18 cellular contexts compared by ENCODE assay signal in the genomic region with DNA sequence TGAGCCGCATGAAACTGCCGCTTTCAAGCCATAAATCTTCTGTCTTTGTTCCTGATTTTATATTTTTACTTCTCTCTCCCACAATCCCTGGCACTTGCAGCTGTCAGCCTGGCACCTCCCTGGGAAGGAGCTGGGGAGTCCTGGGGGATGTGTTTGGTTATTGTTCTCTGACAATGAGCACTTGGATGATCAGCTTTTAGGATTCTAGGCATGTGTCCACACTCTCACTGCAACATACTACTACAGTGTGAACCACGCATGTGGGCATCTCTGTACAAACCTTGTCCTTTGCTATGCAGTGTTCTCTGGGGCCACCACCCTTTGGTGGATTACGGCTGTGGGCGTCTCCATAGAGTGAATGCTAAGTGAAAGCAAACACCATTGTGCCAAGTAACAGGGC.
"Had no signal": no experiment of that assay in that cellular context is flagged by ENCODE, and none has a peak within 500 bp of the region (broad histone marks: within the 10 kb centered on the region; RNA-seq: fewer than 3 reads in every experiment).

No MANE protein-coding gene starts in this region.

- ATAC-seq: activated CD8-positive, alpha-beta T cell treated with anti-CD3 and anti-CD28 coated beads, Interleukin-2, amount 10 ng/mL, durations not matched to agents 7 days and 5 days; activated naive CD4-positive, alpha-beta T cell treated with anti-CD3 and anti-CD28 coated beads, Interleukin-2, amount 50 U/mL, for 72 hours; foreskin keratinocyte; heart left ventricle; psoas muscle; right lobe of liver had no signal

- H3K4me3 ChIP-seq: heart left ventricle, left ventricle myocardium inferior, psoas muscle, right lobe of liver, stomach, thyroid gland had no signal

- H3K27me3 ChIP-seq: right lobe of liver, thyroid gland had no signal

- H3K36me3 ChIP-seq: heart left ventricle, left ventricle myocardium inferior, right lobe of liver, stomach, thyroid gland had no signal

- H3K9me3 ChIP-seq: heart left ventricle, left ventricle myocardium inferior, psoas muscle, stomach, thyroid gland had no signal

- H3K4me1 ChIP-seq: foreskin keratinocyte, heart left ventricle, left ventricle myocardium inferior, psoas muscle, right lobe of liver, thyroid gland had no signal

- DNase-seq: activated CD4-positive, alpha-beta T cell treated with anti-CD3 and anti-CD28 coated beads, Interleukin-2, amount 10 ng/mL, durations not matched to agents 24 days and 14 days; activated CD4-positive, CD25-positive, alpha-beta regulatory T cell; activated CD8-positive, alpha-beta memory T cell treated with anti-CD3 and anti-CD28 coated beads, Interleukin-2, amount 50 U/mL, for 4 hours; activated CD8-positive, alpha-beta T cell treated with anti-CD3 and anti-CD28 coated beads, Interleukin-2, amount 10 ng/mL, durations not matched to agents 7 days and 5 days; activated effector memory CD4-positive, alpha-beta T cell treated with anti-CD3 and anti-CD28 coated beads, Interleukin-2, amount 50 U/mL, for 16 hours; activated T-cell treated with anti-CD3 and anti-CD28 coated beads, Interleukin-2, amount 50 U/mL, for 48 hours; cortex of kidney; effector memory CD4-positive, alpha-beta T cell; foreskin keratinocyte; heart left ventricle; islet precursor cell; left ventricle myocardium inferior; natural killer cell; psoas muscle; right lobe of liver; stomach; thyroid gland had no signal

- H3K27ac ChIP-seq: foreskin keratinocyte, heart left ventricle, left ventricle myocardium inferior, psoas muscle, right lobe of liver, stomach, thyroid gland had no signal
